34 cellular contexts compared by ENCODE assay signal in genomic region chr13:21707586-21707985, GRCh38.
"Had no signal": no experiment of that assay in that cellular context is flagged by ENCODE, and none has a peak within 500 bp of the region (broad histone marks: within the 10 kb centered on the region; RNA-seq: fewer than 3 reads in every experiment).

No MANE protein-coding gene starts in this region.

- H3K4me3 ChIP-seq: MG63 had no signal

- DNase-seq: Karpas-422, Kasumi-1, MG63, MM.1S, MV-4-11, NCI-H1048, NCI-H1092, NCI-H1092 treated with DMSO at 0.1 percent for 48 hours, NCI-H1105, NCI-H1105 treated with DMSO at 0.1 percent for 48 hours, NCI-H1417, NCI-H1417 treated with DMSO at 0.1 percent for 48 hours, NCI-H1436, NCI-H1436 treated with DMSO at 0.1 percent for 48 hours, NCI-H146, NCI-H1694, NCI-H1694 treated with DMSO at 0.1 percent for 48 hours, NCI-H187, NCI-H187 treated with DMSO at 0.1 percent for 48 hours, NCI-H1930, NCI-H2029, NCI-H2029 treated with DMSO at 0.1 percent for 48 hours, NCI-H2081, NCI-H2081 treated with DMSO at 0.1 percent for 48 hours, NCI-H2107, NCI-H2171, NCI-H2171 treated with DMSO at 0.1 percent for 48 hours, NCI-H2227 treated with DMSO at 0.1 percent for 48 hours, NCI-H226, NCI-H345, NCI-H446, NCI-H446 treated with DMSO at 0.1 percent for 48 hours, NCI-H510A, NCI-H510A treated with DMSO at 0.1 percent for 48 hours had no signal

- H3K27me3 ChIP-seq: MG63 had no signal

- H3K36me3 ChIP-seq: MG63 had no signal
